Comparison of ENCODE assay signal across 8 cellular contexts in genomic region chr5:59367791-59368394, GRCh38.
DNase-seq lines count a peak whose midpoint lies in the region; ATAC-seq, FAIRE-seq and TF ChIP-seq lines count a peak whose summit lies in the region.

No MANE protein-coding gene starts in this region.

- intact Hi-C loops in endothelial cell of umbilical vein (cut with micrococcal nuclease): loop anchor here (1.0 to 5.0 kb wide), 4 partner anchors 91 to 331 kb away; no protein-coding TSS in a partner anchor

- no peaks in the 10 kb centered on the region for H4K20me1 ChIP-seq in endothelial cell of umbilical vein (replicated peaks; ENCODE audit: control insufficient read depth, extremely low read depth, insufficient read depth, low read length)

- CTCF ChIA-PET in activated CD4-positive, alpha-beta T cell treated with anti-CD3 and anti-CD28 coated beads, Interleukin-2, amount 10 ng/mL, durations not matched to agents 7 days and 5 days (lab: Charles Lee): interaction anchor here (1.1 to 1.3 kb wide), 3 partner anchors 13 to 333 kb away, joined by 4 to 5 read pairs (median 4); no protein-coding TSS in a partner anchor
- CTCF ChIA-PET in endothelial cell of umbilical vein (lab: Charles Lee): interaction anchor here (0.6 to 5.7 kb wide), 58 partner anchors 9 to 481 kb away, joined by 3 to 193 read pairs (median 5); no protein-coding TSS in a partner anchor

- DNase-seq in CD4-positive, CD25-positive, alpha-beta regulatory T cell: peak in 2 of 3 donors; percentile 5 to 56
- DNase-seq in NCI-H2107 treated with DMSO at 0.1 percent for 48 hours (lab: John Stamatoyannopoulos, UW; ENCODE audit: unreplicated experiment) (peak; percentile 8), endothelial cell of umbilical vein (ENCODE audit: low read depth, low spot score) (peak; percentile 75), mucosa of gallbladder (ENCODE audit: low spot score) (peak; percentile 55), superior temporal gyrus (ENCODE audit: extremely low spot score) (peak; percentile 92)
- peak; percentile 60 for DNase-seq in activated CD4-positive, alpha-beta T cell treated with anti-CD3 and anti-CD28 coated beads, Interleukin-2, amount 10 ng/mL, durations not matched to agents 7 days and 5 days

- H3K79me2 ChIP-seq in endothelial cell of umbilical vein (ENCODE audit: control insufficient read depth, insufficient read depth, low read length): no peaks in the 10 kb centered on the region

- H3K9me3 ChIP-seq in CD4-positive, CD25-positive, alpha-beta regulatory T cell (ENCODE audit: control insufficient read depth in 2 of 2, low read length in 2 of 2): no peaks in the 10 kb centered on the region
- H3K9me3 ChIP-seq in endothelial cell of umbilical vein (replicated peaks; ENCODE audit: control insufficient read depth, insufficient read depth, low read length): no peaks in the 10 kb centered on the region

- peak; percentile 75 to 79 for TF ChIP-seq CTCF in endothelial cell of umbilical vein (IDR thresholded peaks at IDR 0.05; ENCODE audit: extremely low read depth in 1 of 2, insufficient read depth in 1 of 2, low read depth in 1 of 2, low read length in 2 of 2)

- H3K36me3 ChIP-seq in CD4-positive, CD25-positive, alpha-beta regulatory T cell (ENCODE audit: control insufficient read depth, insufficient read depth, low read length): no peaks in the 10 kb centered on the region
- H3K36me3 ChIP-seq in endothelial cell of umbilical vein (ENCODE audit: control insufficient read depth in 2 of 2, extremely low read depth in 1 of 2, insufficient read depth in 2 of 2, low read length in 2 of 2): no peaks in the 10 kb centered on the region

- peaks cover 4% of the 10 kb centered on the region for H3K27me3 ChIP-seq in CD4-positive, CD25-positive, alpha-beta regulatory T cell (ENCODE audit: control insufficient read depth, insufficient read depth, low read length)
- H3K27me3 ChIP-seq in endothelial cell of umbilical vein (ENCODE audit: control insufficient read depth in 2 of 2, insufficient read depth in 2 of 2, low read length in 2 of 2): peaks cover 0 to 2% of the 10 kb centered on the region in 2 experiments

- ATAC-seq in CD4-positive, CD25-positive, alpha-beta regulatory T cell (ENCODE audit: low read depth in 2 of 2): no peak
- peak; percentile 43 for ATAC-seq in GM18909 (IDR thresholded peaks at IDR 0.05; ENCODE audit: poor library complexity, unreplicated experiment)
- no peak for ATAC-seq in esophagus mucosa

- no peaks in the 10 kb centered on the region for H3K4me1 ChIP-seq in CD4-positive, CD25-positive, alpha-beta regulatory T cell (ENCODE audit: control insufficient read depth, insufficient read depth, low read length, poor library complexity, severe bottlenecking)
- no peaks in the 10 kb centered on the region for H3K4me1 ChIP-seq in endothelial cell of umbilical vein (ENCODE audit: control insufficient read depth, extremely low read depth, insufficient read depth, low read length)

- no peaks in the 10 kb centered on the region for H3K27me3 Mint-ChIP-seq in CD4-positive, CD25-positive, alpha-beta regulatory T cell
- H3K27me3 Mint-ChIP-seq in activated CD4-positive, alpha-beta T cell treated with anti-CD3 and anti-CD28 coated beads, Interleukin-2, amount 10 ng/mL, durations not matched to agents 7 days and 5 days: peaks cover 27% of the 10 kb centered on the region

- no peak overlapping the region for H3K9ac ChIP-seq in endothelial cell of umbilical vein (replicated peaks; ENCODE audit: extremely low read depth, insufficient read depth, low read length)

- H3K27ac ChIP-seq in CD4-positive, CD25-positive, alpha-beta regulatory T cell (ENCODE audit: insufficient read depth, low read length, poor library complexity, severe bottlenecking): no peak overlapping the region
- no peak overlapping the region for H3K27ac ChIP-seq in endothelial cell of umbilical vein (ENCODE audit: insufficient read depth, low read depth, low read length)

- no peak overlapping the region for H3K27ac Mint-ChIP-seq in CD4-positive, CD25-positive, alpha-beta regulatory T cell
- H3K27ac Mint-ChIP-seq in activated CD4-positive, alpha-beta T cell treated with anti-CD3 and anti-CD28 coated beads, Interleukin-2, amount 10 ng/mL, durations not matched to agents 7 days and 5 days: no peak overlapping the region

- no peak overlapping the region for H2AFZ ChIP-seq in endothelial cell of umbilical vein (ENCODE audit: low read depth, low read length)

- no peak for TF ChIP-seq POLR2A in endothelial cell of umbilical vein (IDR thresholded peaks at IDR 0.05; ENCODE audit: low read depth, low read length)

- H3K9me3 Mint-ChIP-seq in CD4-positive, CD25-positive, alpha-beta regulatory T cell: peaks cover 0 to 3% (median 0%) of the 10 kb centered on the region in 7 donors
- no peaks in the 10 kb centered on the region for H3K9me3 Mint-ChIP-seq in activated CD4-positive, alpha-beta T cell treated with anti-CD3 and anti-CD28 coated beads, Interleukin-2, amount 10 ng/mL, durations not matched to agents 7 days and 5 days

- POLR2A ChIA-PET in activated CD4-positive, alpha-beta T cell treated with anti-CD3 and anti-CD28 coated beads, Interleukin-2, amount 10 ng/mL, durations not matched to agents 7 days and 5 days (lab: Charles Lee): no interaction called here
- POLR2A ChIA-PET in endothelial cell of umbilical vein (lab: Charles Lee): interaction anchor here (0.6 kb wide), 1 partner anchor 72 kb away, joined by 3 read pairs; no protein-coding TSS in a partner anchor

- FAIRE-seq in endothelial cell of umbilical vein (lab: Jason Lieb, UNC): peak; percentile 76

- H3K4me3 Mint-ChIP-seq in CD4-positive, CD25-positive, alpha-beta regulatory T cell: no peak overlapping the region
- H3K4me3 Mint-ChIP-seq in activated CD4-positive, alpha-beta T cell treated with anti-CD3 and anti-CD28 coated beads, Interleukin-2, amount 10 ng/mL, durations not matched to agents 7 days and 5 days: no peak overlapping the region

- H3K9me1 ChIP-seq in endothelial cell of umbilical vein (replicated peaks; ENCODE audit: control insufficient read depth, extremely low read depth, insufficient read depth, low read length): no peaks in the 10 kb centered on the region

- H3K4me1 Mint-ChIP-seq in CD4-positive, CD25-positive, alpha-beta regulatory T cell: peaks cover 2 to 8% (median 5%) of the 10 kb centered on the region in 4 donors
- H3K4me1 Mint-ChIP-seq in activated CD4-positive, alpha-beta T cell treated with anti-CD3 and anti-CD28 coated beads, Interleukin-2, amount 10 ng/mL, durations not matched to agents 7 days and 5 days: no peaks in the 10 kb centered on the region

- BruUV-seq in endothelial cell of umbilical vein (replicated peaks; lab: Mats Ljungman, UMichigan): no TSS peak

- H3K4me3 ChIP-seq in CD4-positive, CD25-positive, alpha-beta regulatory T cell (ENCODE audit: low read depth, low read length): no peak overlapping the region
- H3K4me3 ChIP-seq in endothelial cell of umbilical vein (replicated peaks in 1 of 3; ENCODE audit: insufficient read depth in 1 of 3, low read depth in 1 of 3, low read length in 3 of 3): no peak overlapping the region

- dilution Hi-C loops in endothelial cell of umbilical vein (cut with MboI; ENCODE audit: extremely low pct_ligation_motif_present, low sequenced_read_pairs): no loop called here

- no peaks in the 10 kb centered on the region for H3K36me3 Mint-ChIP-seq in CD4-positive, CD25-positive, alpha-beta regulatory T cell
- H3K36me3 Mint-ChIP-seq in activated CD4-positive, alpha-beta T cell treated with anti-CD3 and anti-CD28 coated beads, Interleukin-2, amount 10 ng/mL, durations not matched to agents 7 days and 5 days (ENCODE audit: low read depth): no peaks in the 10 kb centered on the region

- H3K4me2 ChIP-seq in endothelial cell of umbilical vein (ENCODE audit: insufficient read depth, low read length): no peak overlapping the region

TF ChIP-seq in endothelial cell of umbilical vein, 7 proteins besides CTCF, POLR2A, EP300 and RAD21:
- TF ChIP-seq MYC (IDR thresholded peaks at IDR 0.05; ENCODE audit: low read depth, low read length) (no peak), GATA2 (IDR thresholded peaks at IDR 0.05; ENCODE audit: insufficient read depth, insufficient read length, low read depth, low read length) (no peak), MAX (IDR thresholded peaks at IDR 0.05; ENCODE audit: insufficient read depth, insufficient read length) (no peak), JUN (IDR thresholded peaks at IDR 0.05; ENCODE audit: borderline replicate concordance, insufficient read depth, insufficient read length, low read depth) (no peak), POLR2AphosphoS5 (IDR thresholded peaks at IDR 0.05; ENCODE audit: insufficient read depth, low read depth, low read length) (no peak), EZH2 (IDR thresholded peaks at IDR 0.05; ENCODE audit: borderline replicate concordance, low read depth, low read length, severe bottlenecking) (no peak), FOS (IDR thresholded peaks at IDR 0.05; ENCODE audit: borderline replicate concordance, insufficient read depth, low read length) (no peak)

Comparison
In these comparisons a context has a peak if more than half of its experiments do, and no peak if none do; other contexts are left out.
1. DNase-seq: peak in every context shown above with its lines; median percentile 92 in superior temporal gyrus; 75 in endothelial cell of umbilical vein; 60 in activated CD4-positive, alpha-beta T cell treated with anti-CD3 and anti-CD28 coated beads, Interleukin-2, amount 10 ng/mL, durations not matched to agents 7 days and 5 days; 55 in mucosa of gallbladder; 30 in CD4-positive, CD25-positive, alpha-beta regulatory T cell; 8 in NCI-H2107 treated with DMSO at 0.1 percent for 48 hours.